In the genomic region with DNA sequence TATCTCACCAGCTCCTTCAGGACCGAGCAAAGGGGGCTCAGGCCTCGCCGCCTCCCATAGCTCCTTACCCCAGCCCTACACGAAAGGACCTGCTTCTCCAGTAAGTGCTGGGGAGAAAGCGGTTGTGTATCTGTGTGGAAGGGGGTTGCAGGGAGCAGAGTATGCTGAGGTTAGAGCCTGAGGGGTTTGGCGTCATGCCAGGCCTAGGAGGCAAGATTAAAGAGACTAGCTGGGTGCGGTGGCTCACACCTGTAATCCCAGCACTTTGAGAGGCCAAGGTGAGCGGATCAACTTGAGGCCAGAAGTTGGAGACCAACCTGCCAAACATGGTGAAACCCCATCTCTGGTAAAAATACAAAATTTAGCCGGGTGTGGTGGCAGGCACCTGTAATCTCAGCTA, we compare ENCODE assay signal across 27 cellular contexts.
"Had no signal": no experiment of that assay in that cellular context is flagged by ENCODE, and none has a peak within 500 bp of the region (broad histone marks: within the 10 kb centered on the region; RNA-seq: fewer than 3 reads in every experiment).

No MANE protein-coding gene starts in this region.

- H3K4me1 ChIP-seq: parathyroid adenoma, prostate gland had no signal

- DNase-seq: cortex of kidney; effector memory CD8-positive, alpha-beta T cell; erythroblast; esophagus squamous epithelium; foreskin melanocyte; glutamatergic neuron; heart right ventricle; hippocampal formation; left cardiac atrium; mesenchymal stem cell; naive B cell; sigmoid colon; stimulated activated CD4-positive, alpha-beta T cell treated with anti-CD3 and anti-CD28 coated beads, Interleukin-2, amount 100 ng/mL, for 24 hours; stimulated activated CD4-positive, alpha-beta T cell treated with anti-CD3 and anti-CD28 coated beads, Interleukin-4, amount 100 ng/mL, for 24 hours; upper lobe of left lung had no signal

- H3K9me3 ChIP-seq: esophagus squamous epithelium, heart right ventricle, left lung, mucosa of descending colon, prostate gland, right atrium auricular region, sigmoid colon, thoracic aorta, tibial nerve, upper lobe of left lung had no signal

- H3K27me3 ChIP-seq: esophagus squamous epithelium, heart right ventricle, left lung, right atrium auricular region, sigmoid colon, tibial nerve, upper lobe of left lung had no signal

- H2AFZ ChIP-seq: parathyroid adenoma had no signal

- H3K36me3 Mint-ChIP-seq: natural killer cell treated with Interleukin-12 subunit alpha and Interleukin-12 subunit beta and Interleukin-15 and Interleukin-18, amount 100 ng/mL, for 72 hours had no signal

- H3K4me3 Mint-ChIP-seq: effector memory CD8-positive, alpha-beta T cell; mesothelial cell of epicardium; naive B cell; natural killer cell treated with Interleukin-12 subunit alpha and Interleukin-12 subunit beta and Interleukin-15 and Interleukin-18, amount 100 ng/mL, for 72 hours; neural crest cell; stimulated activated effector memory CD8-positive, alpha-beta T cell treated with anti-CD3 and anti-CD28 coated beads, Interleukin-12 subunit alpha, Interleukin-12 subunit beta, amount 100 ng/mL, for 72 hours; stimulated activated naive CD8-positive, alpha-beta T cell treated with anti-CD3 and anti-CD28 coated beads, Interleukin-15, Interleukin-2, amounts not matched to agents 100 ng/mL and 50 ng/mL, for 24 hours had no signal

- H3K36me3 ChIP-seq: prostate gland, right atrium auricular region had no signal

- H3K9ac ChIP-seq: parathyroid adenoma had no signal

- ATAC-seq: effector memory CD8-positive, alpha-beta T cell; heart right ventricle; left cardiac atrium; left lung; mucosa of descending colon; natural killer cell treated with Interleukin-12 subunit alpha and Interleukin-12 subunit beta and Interleukin-15 and Interleukin-18, amount 100 ng/mL, for 72 hours; stimulated activated effector memory CD8-positive, alpha-beta T cell treated with anti-CD3 and anti-CD28 coated beads, Interleukin-12 subunit alpha, Interleukin-12 subunit beta, amount 100 ng/mL, for 72 hours had no signal

- H3K9me3 Mint-ChIP-seq: effector memory CD8-positive, alpha-beta T cell; mesothelial cell of epicardium; naive B cell; natural killer cell treated with Interleukin-12 subunit alpha and Interleukin-12 subunit beta and Interleukin-15 and Interleukin-18, amount 100 ng/mL, for 72 hours; neural crest cell; stimulated activated effector memory CD8-positive, alpha-beta T cell treated with anti-CD3 and anti-CD28 coated beads, Interleukin-12 subunit alpha, Interleukin-12 subunit beta, amount 100 ng/mL, for 72 hours; stimulated activated naive CD8-positive, alpha-beta T cell treated with anti-CD3 and anti-CD28 coated beads, Interleukin-15, Interleukin-2, amounts not matched to agents 100 ng/mL and 50 ng/mL, for 24 hours had no signal

- H3K27ac Mint-ChIP-seq: effector memory CD8-positive, alpha-beta T cell; mesothelial cell of epicardium; stimulated activated naive CD8-positive, alpha-beta T cell treated with anti-CD3 and anti-CD28 coated beads, Interleukin-15, Interleukin-2, amounts not matched to agents 100 ng/mL and 50 ng/mL, for 24 hours had no signal

- H3K27me3 Mint-ChIP-seq: effector memory CD8-positive, alpha-beta T cell; naive B cell; natural killer cell treated with Interleukin-12 subunit alpha and Interleukin-12 subunit beta and Interleukin-15 and Interleukin-18, amount 100 ng/mL, for 72 hours; stimulated activated naive CD8-positive, alpha-beta T cell treated with anti-CD3 and anti-CD28 coated beads, Interleukin-15, Interleukin-2, amounts not matched to agents 100 ng/mL and 50 ng/mL, for 24 hours had no signal

- H3K79me2 ChIP-seq: parathyroid adenoma had no signal

- H3K27ac ChIP-seq: esophagus squamous epithelium, heart right ventricle, left lung, parathyroid adenoma, prostate gland, right atrium auricular region, sigmoid colon, thoracic aorta, tibial nerve, upper lobe of left lung had no signal

- H3K4me3 ChIP-seq: esophagus squamous epithelium, heart right ventricle, left lung, mucosa of descending colon, prostate gland, right atrium auricular region, sigmoid colon, thoracic aorta, tibial nerve, upper lobe of left lung had no signal
